Comparison of ENCODE assay signal across 22 cellular contexts in genomic region chr18:21315741-21316187, GRCh38.
DNase-seq lines count a peak whose midpoint lies in the region; ATAC-seq, FAIRE-seq and TF ChIP-seq lines count a peak whose summit lies in the region.
"Had no signal": no experiment of that assay in that cellular context is flagged by ENCODE, and none has a peak within 500 bp of the region (broad histone marks: within the 10 kb centered on the region; RNA-seq: fewer than 3 reads in every experiment).

No MANE protein-coding gene starts in this region.

- no TSS peak for BruUV-seq in mammary epithelial cell (replicated peaks; lab: Mats Ljungman, UMichigan)
- BruUV-seq in MCF 10A (replicated peaks; lab: Mats Ljungman, UMichigan): no TSS peak

- no peaks in the 10 kb centered on the region for H3K36me3 Mint-ChIP-seq in MCF 10A (ENCODE audit: insufficient read depth, unreplicated experiment)
- H3K36me3 Mint-ChIP-seq in astrocyte (ENCODE audit: low read depth, unreplicated experiment): no peaks in the 10 kb centered on the region
- H3K36me3 Mint-ChIP-seq: activated naive CD4-positive, alpha-beta T cell treated with anti-CD3 and anti-CD28 coated beads, Interleukin-2, amount 10 ng/mL, durations not matched to agents 7 days and 5 days; CD4-positive, CD25-positive, alpha-beta regulatory T cell; stimulated activated memory B cell treated with anti-CD40 and anti-IgM and Interleukin-4, amounts not matched to agents 10 μg/mL and 1 μg/mL and 100 μg/mL, for 72 hours had no signal

- DNase-seq in mammary epithelial cell: no peak
- no peak for DNase-seq in MCF 10A (ENCODE audit: unreplicated experiment)
- DNase-seq in astrocyte (ENCODE audit: low read depth): peak; percentile 84
- no peak for DNase-seq in keratinocyte (ENCODE audit: low read depth, low spot score)
- no peak for DNase-seq in upper lobe of right lung
- DNase-seq: activated CD4-positive, alpha-beta T cell treated with anti-CD3 and anti-CD28 coated beads for 1 hour; activated CD8-positive, alpha-beta memory T cell treated with anti-CD3 and anti-CD28 coated beads, Interleukin-2, amount 50 U/mL, for 4 hours; activated naive CD4-positive, alpha-beta T cell treated with anti-CD3 and anti-CD28 coated beads, Interleukin-2, amount 10 ng/mL, durations not matched to agents 7 days and 5 days; caudate nucleus; CD4-positive, CD25-positive, alpha-beta regulatory T cell; GDM1; glutamatergic neuron; Karpas-422; NCI-H1694 treated with DMSO at 0.1 percent for 48 hours; NCI-H526 treated with DMSO at 0.1 percent for 48 hours; sigmoid colon; T-helper 1 cell had no signal

- H3K27ac Mint-ChIP-seq in MCF 10A (ENCODE audit: low read depth, unreplicated experiment) (no peak overlapping the region), astrocyte (ENCODE audit: unreplicated experiment) (no peak overlapping the region)
- H3K27ac Mint-ChIP-seq: activated naive CD4-positive, alpha-beta T cell treated with anti-CD3 and anti-CD28 coated beads, Interleukin-2, amount 10 ng/mL, durations not matched to agents 7 days and 5 days; CD4-positive, CD25-positive, alpha-beta regulatory T cell; stimulated activated memory B cell treated with anti-CD40 and anti-IgM and Interleukin-4, amounts not matched to agents 10 μg/mL and 1 μg/mL and 100 μg/mL, for 72 hours had no signal

- no peak overlapping the region for H3K9ac ChIP-seq in mammary epithelial cell (ENCODE audit: insufficient read depth, low read length)
- H3K9ac ChIP-seq in astrocyte (ENCODE audit: low read length): peak overlapping the region; percentile 38
- H3K9ac ChIP-seq in keratinocyte (ENCODE audit: control insufficient read depth, extremely low read depth, insufficient read depth, low read length): no peak overlapping the region

- FAIRE-seq in astrocyte (lab: Jason Lieb, UNC) (no peak), keratinocyte (lab: Jason Lieb, UNC) (no peak)

- H2AFZ ChIP-seq in mammary epithelial cell (ENCODE audit: low read depth, low read length): peak overlapping the region; percentile 29
- H2AFZ ChIP-seq in astrocyte (ENCODE audit: low read depth, low read length): peak overlapping the region; percentile 85
- H2AFZ ChIP-seq in keratinocyte (ENCODE audit: control insufficient read depth, low read length): peak overlapping the region; percentile 69

- H3K4me3 ChIP-seq in mammary epithelial cell (replicated peaks in 1 of 3; ENCODE audit: insufficient read depth in 1 of 3, low read depth in 2 of 3, low read length in 3 of 3): no peak overlapping the region
- no peak overlapping the region for H3K4me3 ChIP-seq in astrocyte (ENCODE audit: insufficient read depth, low read depth, low read length)
- no peak overlapping the region for H3K4me3 ChIP-seq in keratinocyte (ENCODE audit: control insufficient read depth in 2 of 3, extremely low read depth in 1 of 3, insufficient read depth in 2 of 3, low read depth in 1 of 3, low read length in 3 of 3)
- no peak overlapping the region for H3K4me3 ChIP-seq in upper lobe of right lung
- H3K4me3 ChIP-seq: sigmoid colon had no signal

- CTCF ChIA-PET in mammary epithelial cell (lab: Charles Lee; ENCODE audit: low non-redundant PET): no interaction called here
- CTCF ChIA-PET in MCF 10A (lab: Yijun Ruan, JAX): interaction anchor here (1.3 kb wide), 1 partner anchor 129 kb away, joined by 4 read pairs; no protein-coding TSS in a partner anchor

- H3K27ac ChIP-seq in mammary epithelial cell (ENCODE audit: insufficient read depth, low read depth, low read length) (no peak overlapping the region), astrocyte (ENCODE audit: low read depth, low read length) (peak overlapping the region; percentile 44), keratinocyte (ENCODE audit: control insufficient read depth, insufficient read depth, low read length) (no peak overlapping the region), upper lobe of right lung (no peak overlapping the region)
- H3K27ac ChIP-seq: 22Rv1 had no signal

- ATAC-seq in upper lobe of right lung (peak; percentile 23), GM19463 (IDR thresholded peaks at IDR 0.05; ENCODE audit: unreplicated experiment) (no peak), HG02759 (IDR thresholded peaks at IDR 0.05; ENCODE audit: unreplicated experiment) (no peak), HG03139 (IDR thresholded peaks at IDR 0.05; ENCODE audit: unreplicated experiment) (no peak)
- ATAC-seq: stimulated activated memory B cell treated with anti-CD40 and anti-IgM and Interleukin-4, amounts not matched to agents 10 μg/mL and 1 μg/mL and 100 μg/mL, for 72 hours had no signal

- H4K20me1 ChIP-seq in mammary epithelial cell (ENCODE audit: insufficient read depth, low read length): no peaks in the 10 kb centered on the region
- no peaks in the 10 kb centered on the region for H4K20me1 ChIP-seq in astrocyte (ENCODE audit: insufficient read depth, low read length)
- no peaks in the 10 kb centered on the region for H4K20me1 ChIP-seq in keratinocyte (ENCODE audit: control insufficient read depth, extremely low read depth, insufficient read depth, low read length)

- H3K9me3 ChIP-seq in mammary epithelial cell (replicated peaks; ENCODE audit: insufficient read depth, low read length) (no peaks in the 10 kb centered on the region), astrocyte (ENCODE audit: insufficient read depth, low read depth, low read length) (no peaks in the 10 kb centered on the region), keratinocyte (ENCODE audit: control insufficient read depth, low read depth, low read length) (no peaks in the 10 kb centered on the region), upper lobe of right lung (no peaks in the 10 kb centered on the region)
- H3K9me3 ChIP-seq: sigmoid colon had no signal

- POLR2A ChIA-PET in MCF 10A (lab: Yijun Ruan, JAX): no interaction called here

- dilution Hi-C loops in mammary epithelial cell (cut with HindIII; ENCODE audit: low sequenced_read_pairs) (no loop called here), keratinocyte (cut with MboI; ENCODE audit: extremely low pct_ligation_motif_present, low sequenced_read_pairs) (no loop called here)

- H3K36me3 ChIP-seq in mammary epithelial cell (ENCODE audit: insufficient read depth, low read length) (no peaks in the 10 kb centered on the region), astrocyte (ENCODE audit: insufficient read depth, low read length) (no peaks in the 10 kb centered on the region), keratinocyte (ENCODE audit: control insufficient read depth in 2 of 2, extremely low read depth in 1 of 2, insufficient read depth in 2 of 2, low read length in 2 of 2) (no peaks in the 10 kb centered on the region), upper lobe of right lung (no peaks in the 10 kb centered on the region)
- H3K36me3 ChIP-seq: sigmoid colon had no signal

- intact Hi-C loops in mammary epithelial cell (cut with micrococcal nuclease) (no loop called here), MCF 10A (cut with micrococcal nuclease) (no loop called here), upper lobe of right lung (cut with DNase I) (no loop called here)

- in situ Hi-C loops in mammary epithelial cell (cut with MboI; ENCODE audit: low sequenced_read_pairs in 2 of 2): loop anchor here in 1 of 2 donors (25.0 kb wide), 1 partner anchor 153 kb away; no protein-coding TSS in a partner anchor

- H3K4me3 Mint-ChIP-seq in MCF 10A (ENCODE audit: unreplicated experiment) (no peak overlapping the region), astrocyte (ENCODE audit: unreplicated experiment) (no peak overlapping the region)
- H3K4me3 Mint-ChIP-seq: activated naive CD4-positive, alpha-beta T cell treated with anti-CD3 and anti-CD28 coated beads, Interleukin-2, amount 10 ng/mL, durations not matched to agents 7 days and 5 days; CD4-positive, CD25-positive, alpha-beta regulatory T cell; stimulated activated memory B cell treated with anti-CD40 and anti-IgM and Interleukin-4, amounts not matched to agents 10 μg/mL and 1 μg/mL and 100 μg/mL, for 72 hours had no signal

- no peak overlapping the region for H3K4me2 ChIP-seq in mammary epithelial cell (ENCODE audit: insufficient read depth, low read depth, low read length)
- peak overlapping the region; percentile 20 for H3K4me2 ChIP-seq in astrocyte (ENCODE audit: low read length)
- peak overlapping the region; percentile 30 for H3K4me2 ChIP-seq in keratinocyte (ENCODE audit: control insufficient read depth, extremely low read depth, insufficient read depth, low read depth, low read length)

- H3K4me1 ChIP-seq in mammary epithelial cell (ENCODE audit: insufficient read depth, low read length) (peaks cover 3% of the 10 kb centered on the region), astrocyte (ENCODE audit: insufficient read depth, low read length) (peaks cover 8% of the 10 kb centered on the region), keratinocyte (ENCODE audit: control insufficient read depth, extremely low read depth, insufficient read depth, low read length) (peaks cover 18% of the 10 kb centered on the region), upper lobe of right lung (no peaks in the 10 kb centered on the region)
- H3K4me1 ChIP-seq: sigmoid colon had no signal

- WGBS in mammary epithelial cell (ENCODE audit: low coverage, missing lambda C conversion rate): 61% methylated on average over 6 of the region's 9 CpGs

- no peak for TF ChIP-seq CTCF in mammary epithelial cell (conservative IDR thresholded peaks at IDR 0.05 in 1 of 2, IDR thresholded peaks at IDR 0.05 in 1 of 2; ENCODE audit: extremely low read depth in 1 of 2, insufficient read depth in 1 of 2, low read depth in 1 of 2, low read length in 2 of 2)
- no peak for TF ChIP-seq CTCF in MCF 10A (IDR thresholded peaks at IDR 0.05; ENCODE audit: unreplicated experiment)
- TF ChIP-seq CTCF in astrocyte (IDR thresholded peaks at IDR 0.05; ENCODE audit: insufficient read depth, low read depth, low read length): no peak
- TF ChIP-seq CTCF in keratinocyte (optimal IDR thresholded peaks at IDR 0.05 in 1 of 3, IDR thresholded peaks at IDR 0.05 in 1 of 3, conservative IDR thresholded peaks at IDR 0.05 in 1 of 3; ENCODE audit: extremely low read depth in 1 of 3, insufficient read depth in 2 of 3, low read length in 3 of 3): no peak
- no peak for TF ChIP-seq CTCF in upper lobe of right lung (IDR thresholded peaks at IDR 0.05)

- H3K9me3 Mint-ChIP-seq in MCF 10A (ENCODE audit: unreplicated experiment) (no peaks in the 10 kb centered on the region), astrocyte (ENCODE audit: unreplicated experiment) (no peaks in the 10 kb centered on the region)
- H3K9me3 Mint-ChIP-seq: activated naive CD4-positive, alpha-beta T cell treated with anti-CD3 and anti-CD28 coated beads, Interleukin-2, amount 10 ng/mL, durations not matched to agents 7 days and 5 days; stimulated activated memory B cell treated with anti-CD40 and anti-IgM and Interleukin-4, amounts not matched to agents 10 μg/mL and 1 μg/mL and 100 μg/mL, for 72 hours had no signal

- H3K27me3 Mint-ChIP-seq in MCF 10A (ENCODE audit: insufficient read depth, unreplicated experiment) (no peaks in the 10 kb centered on the region), astrocyte (ENCODE audit: low read depth, unreplicated experiment) (no peaks in the 10 kb centered on the region)
- H3K27me3 Mint-ChIP-seq: activated naive CD4-positive, alpha-beta T cell treated with anti-CD3 and anti-CD28 coated beads, Interleukin-2, amount 10 ng/mL, durations not matched to agents 7 days and 5 days had no signal

- H3K27me3 ChIP-seq in mammary epithelial cell (ENCODE audit: insufficient read depth, low read length) (no peaks in the 10 kb centered on the region), astrocyte (ENCODE audit: insufficient read depth, low read length) (no peaks in the 10 kb centered on the region), keratinocyte (ENCODE audit: control insufficient read depth, extremely low read depth, insufficient read depth, low read length) (no peaks in the 10 kb centered on the region), upper lobe of right lung (no peaks in the 10 kb centered on the region)
- H3K27me3 ChIP-seq: sigmoid colon had no signal

- H3K4me1 Mint-ChIP-seq in MCF 10A (ENCODE audit: insufficient read depth, unreplicated experiment) (peaks cover 19% of the 10 kb centered on the region), astrocyte (ENCODE audit: low read depth, unreplicated experiment) (peaks cover 14% of the 10 kb centered on the region)
- H3K4me1 Mint-ChIP-seq: activated naive CD4-positive, alpha-beta T cell treated with anti-CD3 and anti-CD28 coated beads, Interleukin-2, amount 10 ng/mL, durations not matched to agents 7 days and 5 days; CD4-positive, CD25-positive, alpha-beta regulatory T cell; stimulated activated memory B cell treated with anti-CD40 and anti-IgM and Interleukin-4, amounts not matched to agents 10 μg/mL and 1 μg/mL and 100 μg/mL, for 72 hours had no signal

- H3K79me2 ChIP-seq in mammary epithelial cell (ENCODE audit: insufficient read depth, low read length) (no peaks in the 10 kb centered on the region), astrocyte (ENCODE audit: insufficient read depth, low read length) (no peaks in the 10 kb centered on the region), keratinocyte (ENCODE audit: control insufficient read depth, insufficient read depth, low read length) (no peaks in the 10 kb centered on the region)

- no peaks in the 10 kb centered on the region for H3K9me1 ChIP-seq in keratinocyte (ENCODE audit: control insufficient read depth, extremely low read depth, insufficient read depth, low read length)

Comparison
In these comparisons a context has a peak if more than half of its experiments do, and no peak if none do; other contexts are left out.
1. H2AFZ ChIP-seq: peak in every context shown above with its lines; median percentile 85 in astrocyte; 69 in keratinocyte; 29 in mammary epithelial cell.